30 cellular contexts compared by ENCODE assay signal in genomic region chr2:144361742-144362141, GRCh38.
"Had no signal": no experiment of that assay in that cellular context is flagged by ENCODE, and none has a peak within 500 bp of the region (broad histone marks: within the 10 kb centered on the region; RNA-seq: fewer than 3 reads in every experiment).

No MANE protein-coding gene starts in this region.

- H3K36me3 ChIP-seq: adrenal gland, transverse colon had no signal

- DNase-seq: activated CD4-positive, alpha-beta T cell treated with anti-CD3 and anti-CD28 coated beads for 48 hours; activated CD4-positive, alpha-beta T cell treated with anti-CD3 and anti-CD28 coated beads, Interleukin-2, amount 50 U/mL, for 48 hours; activated CD8-positive, alpha-beta memory T cell treated with anti-CD3 and anti-CD28 coated beads for 24 hours; activated CD8-positive, alpha-beta memory T cell treated with anti-CD3 and anti-CD28 coated beads, Interleukin-2, amount 50 U/mL, for 4 hours; activated effector memory CD4-positive, alpha-beta T cell treated with anti-CD3 and anti-CD28 coated beads, Interleukin-2, amount 50 U/mL, for 16 hours; activated naive CD4-positive, alpha-beta T cell treated with anti-CD3 and anti-CD28 coated beads for 36 hours; activated naive CD8-positive, alpha-beta T cell treated with anti-CD3 and anti-CD28 coated beads for 36 hours; activated T-cell treated with anti-CD3 and anti-CD28 coated beads, Interleukin-2, amount 50 U/mL, for 1 hour; adrenal gland; aorta; foreskin fibroblast; head of caudate nucleus; hippocampal formation; immature natural killer cell; kidney; left colon; mammary epithelial cell; midbrain; naive thymus-derived CD4-positive, alpha-beta T cell; posterior cingulate gyrus; right cardiac atrium; stimulated activated CD4-positive, alpha-beta T cell treated with anti-CD3 and anti-CD28 coated beads, Interleukin-2, amount 100 ng/mL, for 48 hours; stimulated activated naive CD8-positive, alpha-beta T cell treated with anti-CD3 and anti-CD28 coated beads, Interleukin-15, Interleukin-2, amounts not matched to agents 100 U/mL and 50 U/mL, for 24 hours; testis; transverse colon had no signal

- H3K4me3 ChIP-seq: adrenal gland, testis, transverse colon had no signal

- H3K9me3 ChIP-seq: adrenal gland, testis, transverse colon had no signal

- H3K27ac Mint-ChIP-seq: activated naive CD4-positive, alpha-beta T cell treated with anti-CD3 and anti-CD28 coated beads for 36 hours; activated naive CD8-positive, alpha-beta T cell treated with anti-CD3 and anti-CD28 coated beads for 36 hours; activated T-helper 1 cell treated with anti-CD3 and anti-CD28 coated beads, Interleukin-12 subunit alpha, Interleukin-12 subunit beta, Interleukin-2, Interleukin-4 antibody, amounts not matched to agents 30 ng/mL and 10 ng/mL and 1 ng/mL, durations not matched to agents 14 hours and 24 hours and 36 hours; brain; immature natural killer cell; naive thymus-derived CD4-positive, alpha-beta T cell had no signal

- H3K9me3 Mint-ChIP-seq: activated naive CD4-positive, alpha-beta T cell treated with anti-CD3 and anti-CD28 coated beads for 36 hours; activated naive CD8-positive, alpha-beta T cell treated with anti-CD3 and anti-CD28 coated beads for 36 hours; activated T-helper 1 cell treated with anti-CD3 and anti-CD28 coated beads, Interleukin-12 subunit alpha, Interleukin-12 subunit beta, Interleukin-2, Interleukin-4 antibody, amounts not matched to agents 30 ng/mL and 10 ng/mL and 1 ng/mL, durations not matched to agents 14 hours and 24 hours and 36 hours; brain; immature natural killer cell had no signal

- H3K27ac ChIP-seq: adrenal gland, transverse colon, VCaP had no signal

- H3K36me3 Mint-ChIP-seq: activated naive CD8-positive, alpha-beta T cell treated with anti-CD3 and anti-CD28 coated beads for 36 hours; brain; immature natural killer cell had no signal

- H3K4me1 Mint-ChIP-seq: immature natural killer cell had no signal

- H3K27me3 Mint-ChIP-seq: activated naive CD8-positive, alpha-beta T cell treated with anti-CD3 and anti-CD28 coated beads for 36 hours; brain had no signal

- H3K27me3 ChIP-seq: adrenal gland, testis, transverse colon had no signal

- H3K4me3 Mint-ChIP-seq: activated naive CD4-positive, alpha-beta T cell treated with anti-CD3 and anti-CD28 coated beads for 36 hours; activated naive CD8-positive, alpha-beta T cell treated with anti-CD3 and anti-CD28 coated beads for 36 hours; activated T-helper 1 cell treated with anti-CD3 and anti-CD28 coated beads, Interleukin-12 subunit alpha, Interleukin-12 subunit beta, Interleukin-2, Interleukin-4 antibody, amounts not matched to agents 30 ng/mL and 10 ng/mL and 1 ng/mL, durations not matched to agents 14 hours and 24 hours and 36 hours; brain; immature natural killer cell; naive thymus-derived CD4-positive, alpha-beta T cell had no signal

- FAIRE-seq: kidney, urothelium cell line had no signal

- ATAC-seq: esophagus mucosa; left colon; naive thymus-derived CD4-positive, alpha-beta T cell; right cardiac atrium; stimulated activated naive CD8-positive, alpha-beta T cell treated with anti-CD3 and anti-CD28 coated beads, Interleukin-15, Interleukin-2, amounts not matched to agents 100 U/mL and 50 U/mL, for 24 hours had no signal
